ENCODE assay signal across 17 cellular contexts in genomic region chr13:112761701-112762689, GRCh38.
DNase-seq lines count a peak whose midpoint lies in the region; ATAC-seq and TF ChIP-seq lines count a peak whose summit lies in the region.
"Had no signal": no experiment of that assay in that cellular context is flagged by ENCODE, and none has a peak within 500 bp of the region (broad histone marks: within the 10 kb centered on the region; RNA-seq: fewer than 3 reads in every experiment).

No MANE protein-coding gene starts in this region.

- no peaks in the 10 kb centered on the region for H3K36me3 Mint-ChIP-seq in activated T-helper 17 cell treated with anti-CD3 and anti-CD28 coated beads, Interleukin-2, amount 50 U/mL, for 72 hours (ENCODE audit: low read depth)

- ATAC-seq in IMR-90 (ENCODE audit: low read depth), result peak; percentile 71
- ATAC-seq in GM19324 (IDR thresholded peaks at IDR 0.05; ENCODE audit: low FRiP score, unreplicated experiment), result no peak
- no peak for ATAC-seq in activated T-helper 17 cell treated with anti-CD3 and anti-CD28 coated beads, Interleukin-2, amount 50 U/mL, for 72 hours (replicated peaks)

- H3K18ac ChIP-seq in IMR-90 (ENCODE audit: low read depth, low read length), result no peak overlapping the region

- no peak overlapping the region for H2AK5ac ChIP-seq in IMR-90 (ENCODE audit: low read depth, low read length)

- dilution Hi-C loops in IMR-90 (cut with HindIII; ENCODE audit: low sequenced_read_pairs, unreplicated experiment), result no loop called here

- peak; percentile 18; the same call in 1 of the 2 replicates for TF ChIP-seq RAD21 in IMR-90 (IDR thresholded peaks at IDR 0.05; ENCODE audit: low read length)

- H3K4me1 Mint-ChIP-seq in activated T-helper 17 cell treated with anti-CD3 and anti-CD28 coated beads, Interleukin-2, amount 50 U/mL, for 72 hours, result peaks cover 3% of the 10 kb centered on the region

- peaks cover 15 to 19% of the 10 kb centered on the region in 2 experiments; a peak in 3 of 4 replicates for H3K79me1 ChIP-seq in IMR-90 (ENCODE audit: low read depth in 1 of 2, low read length in 2 of 2)

- TF ChIP-seq POLR2A in IMR-90 (IDR thresholded peaks at IDR 0.05; ENCODE audit: low read depth, low read length) (no peak), esophagus muscularis mucosa (IDR thresholded peaks at IDR 0.05; ENCODE audit: low read depth) (no peak)

- no peak overlapping the region for H3K4me3 Mint-ChIP-seq in activated T-helper 17 cell treated with anti-CD3 and anti-CD28 coated beads, Interleukin-2, amount 50 U/mL, for 72 hours
- H3K4me3 Mint-ChIP-seq: brain; CD8-positive, alpha-beta memory T cell; memory B cell had no signal

- H3K9me3 ChIP-seq in IMR-90 (ENCODE audit: control insufficient read depth, insufficient read depth, low read length) (no peaks in the 10 kb centered on the region), ectodermal cell (ENCODE audit: control insufficient read depth, low read length) (no peaks in the 10 kb centered on the region), esophagus muscularis mucosa (no peaks in the 10 kb centered on the region)

- H2BK120ac ChIP-seq in IMR-90 (ENCODE audit: low read depth, low read length), result no peak overlapping the region

- intact Hi-C loops in IMR-90 (cut with micrococcal nuclease), result loop anchor here (5.0 kb wide), 1 partner anchor 70 kb away; the partner anchor contains the start of gene ATP11A
- intact Hi-C loops in esophagus muscularis mucosa (cut with DNase I), result no loop called here

- H3K4me3 ChIP-seq in IMR-90 (ENCODE audit: insufficient read depth, low read depth, low read length) (no peak overlapping the region), ectodermal cell (ENCODE audit: insufficient read depth, low read depth, low read length) (no peak overlapping the region), esophagus muscularis mucosa (no peak overlapping the region)

- no peak overlapping the region for H4K91ac ChIP-seq in IMR-90 (ENCODE audit: insufficient read depth, low read depth, low read length)

- peak overlapping the region; percentile 4; the same call in 1 of the 2 replicates for H3K4ac ChIP-seq in IMR-90 (ENCODE audit: low read depth, low read length)

- H3K4me2 ChIP-seq in IMR-90 (ENCODE audit: low read depth, low read length), result no peak overlapping the region

- 80% methylated on average over 3 of the region's 21 CpGs; no CpG with 5 or more reads in 1 of the 2 experiments for WGBS in IMR-90 (ENCODE audit: extremely low coverage in 2 of 2, insufficient read length in 1 of 2), 2 experiments
- WGBS in ectodermal cell, 2 experiments, result 81 to 82% methylated on average over 21 of the region's 21 CpGs
- 93% methylated on average over 19 of the region's 21 CpGs for WGBS in esophagus muscularis mucosa

- H4K5ac ChIP-seq in IMR-90 (ENCODE audit: low read depth, low read length), result no peak overlapping the region; the same call in 1 of the 2 replicates

- H3K27ac ChIP-seq in IMR-90 (ENCODE audit: insufficient read depth, low read length), result no peak overlapping the region; the same call in 1 of the 2 replicates
- peak overlapping the region; percentile 46 for H3K27ac ChIP-seq in ectodermal cell (ENCODE audit: insufficient read depth, low read depth, low read length, poor library complexity, severe bottlenecking)
- peak overlapping the region; percentile 24 for H3K27ac ChIP-seq in layer of hippocampus (ENCODE audit: low read depth, low read length)
- peak overlapping the region; percentile 74 for H3K27ac ChIP-seq in substantia nigra (ENCODE audit: low read depth, low read length, poor library complexity, severe bottlenecking)
- peak overlapping the region in 1 of 4 donors; percentile 3 for H3K27ac ChIP-seq in esophagus muscularis mucosa (replicated peaks in 1 of 4)
- H3K27ac ChIP-seq: HL-60 had no signal

- H3K27me3 ChIP-seq in IMR-90 (ENCODE audit: control insufficient read depth, insufficient read depth, low read length), result no peaks in the 10 kb centered on the region
- H3K27me3 ChIP-seq in ectodermal cell (ENCODE audit: control insufficient read depth, insufficient read depth, low read length, poor library complexity, severe bottlenecking), result no peaks in the 10 kb centered on the region
- no peaks in the 10 kb centered on the region for H3K27me3 ChIP-seq in layer of hippocampus (ENCODE audit: control insufficient read depth, insufficient read depth, low read length)
- H3K27me3 ChIP-seq in esophagus muscularis mucosa, result no peaks in the 10 kb centered on the region

- H2BK5ac ChIP-seq in IMR-90 (ENCODE audit: low read depth, low read length, poor library complexity, severe bottlenecking), result no peak overlapping the region

- peaks cover 6% of the 10 kb centered on the region; the same call in 1 of the 2 replicates for H3K9me1 ChIP-seq in IMR-90 (ENCODE audit: insufficient read depth, low read length)

- in situ Hi-C loops in IMR-90 (cut with MboI; ENCODE audit: low sequenced_read_pairs), result no loop called here

- H3K56ac ChIP-seq in IMR-90 (ENCODE audit: extremely low read depth, insufficient read depth, low read length), result no peak overlapping the region

- no TSS peak for BruUV-seq in IMR-90 (replicated peaks; lab: Mats Ljungman, UMichigan)

- H3K36me3 ChIP-seq in IMR-90 (ENCODE audit: control insufficient read depth, insufficient read depth, low read length), result no peaks in the 10 kb centered on the region
- H3K36me3 ChIP-seq in ectodermal cell (ENCODE audit: control insufficient read depth, insufficient read depth, low read length), result no peaks in the 10 kb centered on the region
- no peaks in the 10 kb centered on the region for H3K36me3 ChIP-seq in esophagus muscularis mucosa

- DNase-seq in IMR-90, result peak; percentile 80
- peak in 2 of 49 donors; percentile 16 to 29 for DNase-seq in substantia nigra (lab: John Stamatoyannopoulos, UW)
- DNase-seq in H4 (ENCODE audit: low spot score), result no peak
- DNase-seq in esophagus muscularis mucosa (ENCODE audit: extremely low spot score), result no peak
- DNase-seq: activated effector memory CD4-positive, alpha-beta T cell treated with Interleukin-2 at 50 U/mL for 16 hours; CD8-positive, alpha-beta memory T cell; GF-D8; hippocampal formation; NK-92 treated with Interleukin-12 subunit alpha and Interleukin-12 subunit beta, amount 100 ng/mL, for 24 hours; SHP77 treated with DMSO at 0.1 percent for 48 hours had no signal

- H3K27ac Mint-ChIP-seq in activated T-helper 17 cell treated with anti-CD3 and anti-CD28 coated beads, Interleukin-2, amount 50 U/mL, for 72 hours, result no peak overlapping the region
- H3K27ac Mint-ChIP-seq: memory B cell had no signal

- no peak overlapping the region for H2BK15ac ChIP-seq in IMR-90 (ENCODE audit: low read depth, low read length)

- peak overlapping the region in 1 of 2 experiments; percentile 15; a peak in 1 of 4 replicates for H4K8ac ChIP-seq in IMR-90 (ENCODE audit: low read depth in 2 of 2, low read length in 2 of 2)

- no peak overlapping the region for H3K14ac ChIP-seq in IMR-90 (replicated peaks; ENCODE audit: low read depth, low read length)

- H2AFZ ChIP-seq in IMR-90 (replicated peaks; ENCODE audit: low read length, poor library complexity), result peak overlapping the region; percentile 6

- POLR2A ChIA-PET in IMR-90 (lab: Charles Lee; ENCODE audit: unreplicated experiment), result interaction anchor here (0.6 kb wide), 1 partner anchor 20 kb away, joined by 3 read pairs; no protein-coding TSS in a partner anchor

- CTCF ChIA-PET in IMR-90 (lab: Yijun Ruan, JAX), result no interaction called here

- H3K4me1 ChIP-seq in IMR-90 (ENCODE audit: control insufficient read depth, insufficient read depth, low read length), result peaks cover 14% of the 10 kb centered on the region
- peaks cover 24% of the 10 kb centered on the region for H3K4me1 ChIP-seq in ectodermal cell (ENCODE audit: control insufficient read depth, insufficient read depth, low read length)
- H3K4me1 ChIP-seq in esophagus muscularis mucosa, result peaks cover 0 to 7% (median 5%) of the 10 kb centered on the region in 4 donors

- no peak overlapping the region for H2BK20ac ChIP-seq in IMR-90 (ENCODE audit: low read depth, low read length)

- no peaks in the 10 kb centered on the region for H3K9me3 Mint-ChIP-seq in activated T-helper 17 cell treated with anti-CD3 and anti-CD28 coated beads, Interleukin-2, amount 50 U/mL, for 72 hours
- H3K9me3 Mint-ChIP-seq: memory B cell had no signal

- H2AK9ac ChIP-seq in IMR-90 (replicated peaks; ENCODE audit: low read depth, low read length, poor library complexity), result no peak overlapping the region

- peak overlapping the region; percentile 42 for H3K23ac ChIP-seq in IMR-90 (ENCODE audit: low read depth, low read length)

- TF ChIP-seq CTCF in IMR-90 (conservative IDR thresholded peaks at IDR 0.05; ENCODE audit: low read depth, low read length) (0 out of 2 replicates have a peak, but pooled peaks have one; percentile 7), esophagus muscularis mucosa (IDR thresholded peaks at IDR 0.05) (no peak)

- 0 out of 2 replicates have a peak overlapping the region, but pooled peaks have one; percentile 2 for H3K9ac ChIP-seq in IMR-90 (ENCODE audit: low read depth, low read length)

- H4K20me1 ChIP-seq in IMR-90 (ENCODE audit: insufficient read depth, low read length), result peaks cover 12% of the 10 kb centered on the region; the same call in 1 of the 2 replicates

- no peak for TF ChIP-seq EP300 in esophagus muscularis mucosa (IDR thresholded peaks at IDR 0.05)

- no peaks in the 10 kb centered on the region for H3K27me3 Mint-ChIP-seq in activated T-helper 17 cell treated with anti-CD3 and anti-CD28 coated beads, Interleukin-2, amount 50 U/mL, for 72 hours
- H3K27me3 Mint-ChIP-seq: brain; CD8-positive, alpha-beta memory T cell; memory B cell had no signal

TF ChIP-seq in IMR-90, 13 proteins besides CTCF, POLR2A, EP300 and RAD21 (continues in another document):
- TF ChIP-seq CEBPB (IDR thresholded peaks at IDR 0.05; ENCODE audit: low read depth, low read length) (peak; percentile 57; the same call in 1 of the 2 replicates), SMC3 (IDR thresholded peaks at IDR 0.05; ENCODE audit: low read depth, low read length) (no peak), MXI1 (IDR thresholded peaks at IDR 0.05; ENCODE audit: borderline replicate concordance, low read depth, low read length) (no peak), FOS (IDR thresholded peaks at IDR 0.05; ENCODE audit: low read depth, low read length) (no peak), RFX5 (IDR thresholded peaks at IDR 0.05; ENCODE audit: low read depth, low read length) (no peak), RCOR1 (IDR thresholded peaks at IDR 0.05; ENCODE audit: insufficient replicate concordance, low read length) (no peak), NFE2L2 (IDR thresholded peaks at IDR 0.05; ENCODE audit: low read depth, low read length) (no peak), ELK1 (IDR thresholded peaks at IDR 0.05; ENCODE audit: borderline replicate concordance, low read depth, low read length) (no peak)
